ENCODE assay signal across 1 cellular context in genomic region chr16:87956771-87957279, GRCh38.
TF ChIP-seq lines count a peak whose summit lies in the region.

No MANE protein-coding gene starts in this region.

TF ChIP-seq in HEK293, 187 proteins besides CTCF, POLR2A, EP300 and RAD21 (continued from another document):
- TF ChIP-seq ZBTB11 (tag by site-specific recombination; conservative IDR thresholded peaks at IDR 0.05; ENCODE audit: low read depth) (no peak), ZNF585B (tag by site-specific recombination; IDR thresholded peaks at IDR 0.05) (no peak)
